In the genomic region with DNA sequence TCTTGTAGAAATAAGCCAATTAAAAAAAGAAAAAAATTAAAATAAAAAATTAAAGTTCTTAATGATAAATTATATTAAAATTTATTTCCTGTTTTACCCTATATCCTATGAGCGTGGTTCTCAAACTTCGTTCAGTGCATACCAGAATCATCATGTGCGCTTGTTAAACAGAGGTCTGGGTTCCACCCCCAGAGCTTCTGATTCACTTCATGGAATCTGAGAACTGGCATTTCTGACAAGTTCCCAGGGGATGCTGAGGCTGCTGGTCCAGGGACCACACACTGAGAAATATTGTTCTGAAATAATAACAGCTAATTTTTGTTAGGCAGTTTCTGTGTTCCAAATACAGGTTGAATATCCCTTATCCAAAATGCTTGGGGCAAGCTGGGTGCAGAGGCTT, we compare ENCODE assay signal across 25 cellular contexts.
"Had no signal": no experiment of that assay in that cellular context is flagged by ENCODE, and none has a peak within 500 bp of the region (broad histone marks: within the 10 kb centered on the region; RNA-seq: fewer than 3 reads in every experiment).

No MANE protein-coding gene starts in this region.

- H3K4me1 ChIP-seq: foreskin keratinocyte, left lung, neural progenitor cell, prostate gland, uterus had no signal

- H3K4me2 ChIP-seq: hepatocyte, neural progenitor cell had no signal

- H3K4me3 ChIP-seq: hepatocyte, left lung, lung, neural progenitor cell, ovary, prostate gland, tibial nerve, uterus had no signal

- H3K9me3 Mint-ChIP-seq: activated naive CD8-positive, alpha-beta T cell treated with anti-CD3 and anti-CD28 coated beads for 36 hours; activated T-cell treated with anti-CD3 and anti-CD28 coated beads, Interleukin-2, amount 50 U/mL, for 4 hours; naive thymus-derived CD8-positive, alpha-beta T cell; stimulated activated naive CD8-positive, alpha-beta T cell treated with anti-CD3 and anti-CD28 coated beads, Interleukin-15, Interleukin-2, amounts not matched to agents 100 ng/mL and 50 ng/mL, for 24 hours; T-helper 2 cell treated with Interferon-gamma antibody and Interleukin-4, amounts not matched to agents 5 μg/mL and 100 μg/mL, for 36 hours had no signal

- H3K27ac Mint-ChIP-seq: activated naive CD8-positive, alpha-beta T cell treated with anti-CD3 and anti-CD28 coated beads for 36 hours; naive thymus-derived CD8-positive, alpha-beta T cell; neural progenitor cell; stimulated activated naive CD8-positive, alpha-beta T cell treated with anti-CD3 and anti-CD28 coated beads, Interleukin-15, Interleukin-2, amounts not matched to agents 100 ng/mL and 50 ng/mL, for 24 hours; T-helper 2 cell treated with Interferon-gamma antibody and Interleukin-4, amounts not matched to agents 5 μg/mL and 100 μg/mL, for 36 hours had no signal

- H3K27ac ChIP-seq: epithelial cell of prostate, foreskin keratinocyte, hepatocyte, left lung, neural progenitor cell, ovary, prostate gland, uterus, WERI-Rb-1 had no signal

- H3K27me3 Mint-ChIP-seq: activated naive CD8-positive, alpha-beta T cell treated with anti-CD3 and anti-CD28 coated beads for 36 hours; stimulated activated naive CD8-positive, alpha-beta T cell treated with anti-CD3 and anti-CD28 coated beads, Interleukin-15, Interleukin-2, amounts not matched to agents 100 ng/mL and 50 ng/mL, for 24 hours had no signal

- H2AFZ ChIP-seq: hepatocyte, neural progenitor cell had no signal

- ATAC-seq: activated T-cell treated with anti-CD3 and anti-CD28 coated beads, Interleukin-2, amount 50 U/mL, for 4 hours; naive thymus-derived CD8-positive, alpha-beta T cell had no signal

- H3K36me3 ChIP-seq: left lung, neural progenitor cell, ovary, prostate gland, tibial nerve, uterus, WERI-Rb-1 had no signal

- H3K27me3 ChIP-seq: foreskin keratinocyte, hepatocyte, left lung, neural progenitor cell, ovary, tibial nerve, uterus had no signal

- DNase-seq: activated CD8-positive, alpha-beta memory T cell treated with anti-CD3 and anti-CD28 coated beads for 24 hours; activated CD8-positive, alpha-beta memory T cell treated with anti-CD3 and anti-CD28 coated beads, Interleukin-2, amount 50 U/mL, for 4 hours; activated naive CD4-positive, alpha-beta T cell treated with Interleukin-2 at 50 U/mL for 16 hours; activated naive CD8-positive, alpha-beta T cell treated with anti-CD3 and anti-CD28 coated beads for 36 hours; activated T-cell treated with anti-CD3 and anti-CD28 coated beads, Interleukin-2, amount 50 U/mL, for 4 hours; cerebellar nuclear complex; glutamatergic neuron; kidney glomerular epithelial cell; left lung; naive thymus-derived CD8-positive, alpha-beta T cell; ovary; stimulated activated CD4-positive, alpha-beta T cell treated with anti-CD3 and anti-CD28 coated beads, Interleukin-12 subunit alpha, Interleukin-12 subunit beta, amount 100 ng/mL, for 4 hours; stimulated activated CD4-positive, alpha-beta T cell treated with anti-CD3 and anti-CD28 coated beads, Interleukin-4, amount 100 ng/mL, for 4 hours; substantia nigra; uterus; WERI-Rb-1 had no signal

- H3K79me2 ChIP-seq: hepatocyte had no signal

- H3K4me3 Mint-ChIP-seq: activated naive CD8-positive, alpha-beta T cell treated with anti-CD3 and anti-CD28 coated beads for 36 hours; activated T-cell treated with anti-CD3 and anti-CD28 coated beads, Interleukin-2, amount 50 U/mL, for 4 hours; naive thymus-derived CD8-positive, alpha-beta T cell; neural progenitor cell; stimulated activated naive CD8-positive, alpha-beta T cell treated with anti-CD3 and anti-CD28 coated beads, Interleukin-15, Interleukin-2, amounts not matched to agents 100 ng/mL and 50 ng/mL, for 24 hours; T-helper 2 cell treated with Interferon-gamma antibody and Interleukin-4, amounts not matched to agents 5 μg/mL and 100 μg/mL, for 36 hours had no signal

- H3K4me1 Mint-ChIP-seq: naive thymus-derived CD8-positive, alpha-beta T cell had no signal

- H3K36me3 Mint-ChIP-seq: activated naive CD8-positive, alpha-beta T cell treated with anti-CD3 and anti-CD28 coated beads for 36 hours; naive thymus-derived CD8-positive, alpha-beta T cell; neural progenitor cell had no signal

- H3K9me3 ChIP-seq: left lung, ovary, prostate gland, tibial nerve, uterus had no signal
